In the genomic region with DNA sequence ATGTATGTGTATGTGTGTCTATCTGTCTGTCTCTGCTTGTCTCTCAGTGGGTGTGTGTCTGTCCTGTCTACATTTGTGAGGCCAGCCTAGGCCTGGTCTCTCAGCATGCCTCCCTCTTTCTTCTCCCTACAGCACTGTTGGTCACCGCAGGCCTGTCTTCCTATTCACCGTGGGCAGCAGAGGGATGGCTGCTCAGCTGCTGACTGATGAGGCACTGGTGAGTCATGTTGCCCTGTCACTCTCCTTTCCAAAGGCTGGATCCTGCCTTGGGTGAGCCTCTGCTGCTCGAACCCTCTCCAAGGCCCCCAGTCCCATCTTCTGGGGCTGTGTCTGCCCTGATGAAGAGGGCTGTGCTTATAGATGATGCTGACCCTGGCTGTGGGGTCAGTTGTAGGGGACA, we compare ENCODE assay signal across 1 cellular context.
TF ChIP-seq lines count a peak whose summit lies in the region.

No MANE protein-coding gene starts in this region.

TF ChIP-seq in HepG2, 621 proteins besides CTCF, POLR2A, EP300 and RAD21 (continued from another document):
- TF ChIP-seq, protein P1, sequence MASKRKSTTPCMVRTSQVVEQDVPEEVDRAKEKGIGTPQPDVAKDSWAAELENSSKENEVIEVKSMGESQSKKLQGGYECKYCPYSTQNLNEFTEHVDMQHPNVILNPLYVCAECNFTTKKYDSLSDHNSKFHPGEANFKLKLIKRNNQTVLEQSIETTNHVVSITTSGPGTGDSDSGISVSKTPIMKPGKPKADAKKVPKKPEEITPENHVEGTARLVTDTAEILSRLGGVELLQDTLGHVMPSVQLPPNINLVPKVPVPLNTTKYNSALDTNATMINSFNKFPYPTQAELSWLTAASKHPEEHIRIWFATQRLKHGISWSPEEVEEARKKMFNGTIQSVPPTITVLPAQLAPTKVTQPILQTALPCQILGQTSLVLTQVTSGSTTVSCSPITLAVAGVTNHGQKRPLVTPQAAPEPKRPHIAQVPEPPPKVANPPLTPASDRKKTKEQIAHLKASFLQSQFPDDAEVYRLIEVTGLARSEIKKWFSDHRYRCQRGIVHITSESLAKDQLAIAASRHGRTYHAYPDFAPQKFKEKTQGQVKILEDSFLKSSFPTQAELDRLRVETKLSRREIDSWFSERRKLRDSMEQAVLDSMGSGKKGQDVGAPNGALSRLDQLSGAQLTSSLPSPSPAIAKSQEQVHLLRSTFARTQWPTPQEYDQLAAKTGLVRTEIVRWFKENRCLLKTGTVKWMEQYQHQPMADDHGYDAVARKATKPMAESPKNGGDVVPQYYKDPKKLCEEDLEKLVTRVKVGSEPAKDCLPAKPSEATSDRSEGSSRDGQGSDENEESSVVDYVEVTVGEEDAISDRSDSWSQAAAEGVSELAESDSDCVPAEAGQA (IDR thresholded peaks at IDR 0.05; ENCODE audit: low read depth): no peak
- TF ChIP-seq, protein P1 (CRISPR knock-in tag; IDR thresholded peaks at IDR 0.05; ENCODE audit: borderline replicate concordance): no peak
- no peak for TF ChIP-seq KDM3A (CRISPR knock-in tag; IDR thresholded peaks at IDR 0.05; ENCODE audit: low read depth)
